8 cellular contexts compared by ENCODE assay signal in genomic region chr19:21082011-21082975, GRCh38.
A peak's percentile ranks its signal among the peaks of the same experiment; 100 is the strongest.
DNase-seq lines count a peak whose midpoint lies in the region; ATAC-seq and TF ChIP-seq lines count a peak whose summit lies in the region.

Gene ZNF714 (plus strand): TSS chr19:21082203. CDS start chr19:21098269, 16,066 bp downstream.

- peak; percentile 95 for ATAC-seq in HG03066 (IDR thresholded peaks at IDR 0.05; ENCODE audit: low read depth, unreplicated experiment)

- peak within 1 kb of the TSS; percentile 64 for H3K4me3 ChIP-seq in choroid plexus epithelial cell (ENCODE audit: low read depth, low read length)

- peak; percentile 88 for TF ChIP-seq POLR2A in GM18526 (IDR thresholded peaks at IDR 0.05; ENCODE audit: extremely low read depth, insufficient read length)

- peak; percentile 83 for DNase-seq in NCI-H226
- DNase-seq in activated CD4-positive, alpha-beta T cell treated with anti-CD3 and anti-CD28 coated beads for 1 hour: peak; percentile 72
- DNase-seq in choroid plexus epithelial cell (ENCODE audit: low read depth): peak; percentile 86
- DNase-seq in kidney tubule cell (ENCODE audit: low spot score): peak; percentile 96
- DNase-seq in stimulated activated CD4-positive, alpha-beta T cell treated with anti-CD3 and anti-CD28 coated beads, Interleukin-1b, Interleukin-23, amount 100 ng/mL, for 24 hours (ENCODE audit: low read depth in 4 of 4, low spot score in 1 of 4): peak; percentile 34 to 77 (median 59)

- peak within 1 kb of the TSS; percentile 85 for H3K27ac ChIP-seq in 22Rv1

- TF ChIP-seq CTCF in 22Rv1 (IDR thresholded peaks at IDR 0.05) (no peak), choroid plexus epithelial cell (conservative IDR thresholded peaks at IDR 0.05; ENCODE audit: low read depth, low read length) (no peak)

Comparison
In these comparisons a context has a peak if more than half of its experiments do, and no peak if none do; other contexts are left out.
1. Peak in every context shown above with its lines: DNase-seq, ATAC-seq, H3K4me3 ChIP-seq and H3K27ac ChIP-seq.